ENCODE assay signal across 22 cellular contexts in genomic region chr19:8421484-8422461, GRCh38. TPM values are rescaled to one million over a fixed set of nuclear protein-coding genes. Genes with fewer than 3 reads are reported as not detected.
"Had no signal": no experiment of that assay in that cellular context is flagged by ENCODE, and none has a peak within 500 bp of the region (broad histone marks: within the 10 kb centered on the region; RNA-seq: fewer than 3 reads in every experiment).

No MANE protein-coding gene starts in this region.

- DNase-seq: activated CD4-positive, alpha-beta T cell treated with anti-CD3 and anti-CD28 coated beads, Interleukin-2, amount 10 ng/mL, durations not matched to agents 24 days and 14 days; activated CD8-positive, alpha-beta T cell treated with anti-CD3 and anti-CD28 coated beads for 36 hours; activated naive CD4-positive, alpha-beta T cell treated with anti-CD3 and anti-CD28 coated beads, Interleukin-2, amount 10 ng/mL, durations not matched to agents 7 days and 5 days; activated naive CD8-positive, alpha-beta T cell treated with anti-CD3 and anti-CD28 coated beads, Interleukin-2, amount 50 U/mL, for 24 hours; activated T-cell treated with anti-CD3 and anti-CD28 coated beads, Interleukin-2, amount 50 U/mL, for 4 hours; anterior cingulate cortex; brain microvascular endothelial cell; erythroblast; foreskin melanocyte; psoas muscle; right cardiac atrium; stimulated activated CD4-positive, alpha-beta T cell treated with anti-CD3 and anti-CD28 coated beads, Interleukin-15, amount 100 ng/mL, for 24 hours; stimulated activated CD4-positive, alpha-beta T cell treated with anti-CD3 and anti-CD28 coated beads, Interleukin-2, amount 100 ng/mL, for 48 hours; stimulated activated naive CD8-positive, alpha-beta T cell treated with anti-CD3 and anti-CD28 coated beads, Interleukin-15, amount 100 ng/mL, for 72 hours; T-helper 1 cell; T-helper 9 cell; testis; upper lobe of right lung had no signal

- H3K27ac ChIP-seq: brain microvascular endothelial cell, psoas muscle, testis, upper lobe of right lung had no signal

- ATAC-seq: activated CD8-positive, alpha-beta T cell treated with anti-CD3 and anti-CD28 coated beads for 36 hours; activated naive CD8-positive, alpha-beta T cell treated with anti-CD3 and anti-CD28 coated beads, Interleukin-2, amount 50 U/mL, for 24 hours; activated T-cell treated with anti-CD3 and anti-CD28 coated beads, Interleukin-2, amount 50 U/mL, for 4 hours; psoas muscle; right cardiac atrium; stimulated activated naive CD8-positive, alpha-beta T cell treated with anti-CD3 and anti-CD28 coated beads, Interleukin-15, amount 100 ng/mL, for 72 hours; upper lobe of right lung had no signal

- H3K36me3 ChIP-seq: brain microvascular endothelial cell had no signal

- H3K9me3 ChIP-seq: psoas muscle, testis, upper lobe of right lung had no signal

- H3K4me3 ChIP-seq: coronary artery, psoas muscle, skin epidermis, testis, upper lobe of right lung had no signal

- H3K27me3 ChIP-seq: brain microvascular endothelial cell, testis, upper lobe of right lung had no signal

RNA-seq across cellular contexts. Expression of gene ANGPTL4, which starts 57.8 kb away (rescaled TPM):
- total RNA-seq: myocyte had no signal
- polyA plus RNA-seq: neural cell had no signal
